ENCODE assay signal across 8 cellular contexts in genomic region chr20:13221673-13222318, GRCh38.
DNase-seq lines count a peak whose midpoint lies in the region; ATAC-seq lines count a peak whose summit lies in the region.

No MANE protein-coding gene starts in this region.

- peak; percentile 29 to 85 (median 82) for DNase-seq in NCI-H1417 (lab: John Stamatoyannopoulos, UW)
- no peak for DNase-seq in NCI-H1417 treated with DMSO at 0.1 percent for 48 hours (lab: John Stamatoyannopoulos, UW)
- DNase-seq in NCI-H146 treated with DMSO at 0.1 percent for 48 hours (lab: John Stamatoyannopoulos, UW; ENCODE audit: unreplicated experiment): peak; percentile 28
- DNase-seq in activated CD4-positive, alpha-beta T cell treated with anti-CD3 and anti-CD28 coated beads, Interleukin-2, amount 50 U/mL, for 1 hour: peak; percentile 71
- DNase-seq in effector CD4-positive, alpha-beta T cell: peak; percentile 46
- DNase-seq in memory B cell (ENCODE audit: low spot score in 2 of 2): no peak
- peak in 2 of 3 donors; percentile 32 to 40 for DNase-seq in stimulated activated CD4-positive, alpha-beta T cell treated with anti-CD3 and anti-CD28 coated beads, TNF-alpha, amount 100 ng/mL, for 48 hours (ENCODE audit: low read depth in 3 of 3)

- H3K27ac Mint-ChIP-seq in memory B cell: no peak overlapping the region

- ATAC-seq in HG02678 (IDR thresholded peaks at IDR 0.05; ENCODE audit: unreplicated experiment) (peak; percentile 87), memory B cell (ENCODE audit: low read depth) (no peak)

- peak overlapping the region; percentile 21 for H3K4me3 Mint-ChIP-seq in memory B cell

- H3K36me3 Mint-ChIP-seq in memory B cell: no peaks in the 10 kb centered on the region

- peaks cover 10% of the 10 kb centered on the region for H3K27me3 Mint-ChIP-seq in memory B cell

- peaks cover 5% of the 10 kb centered on the region for H3K9me3 Mint-ChIP-seq in memory B cell

- peaks cover 3% of the 10 kb centered on the region for H3K4me1 Mint-ChIP-seq in memory B cell

Comparison
In these comparisons a context has a peak if more than half of its experiments do, and no peak if none do; other contexts are left out.
1. DNase-seq: peak in NCI-H1417 (3 of 3), NCI-H146 treated with DMSO at 0.1 percent for 48 hours (single experiment), activated CD4-positive, alpha-beta T cell treated with anti-CD3 and anti-CD28 coated beads, Interleukin-2, amount 50 U/mL, for 1 hour (single experiment), effector CD4-positive, alpha-beta T cell (single experiment) and stimulated activated CD4-positive, alpha-beta T cell treated with anti-CD3 and anti-CD28 coated beads, TNF-alpha, amount 100 ng/mL, for 48 hours (2 of 3); none in NCI-H1417 treated with DMSO at 0.1 percent for 48 hours (single experiment) and memory B cell (0 of 2).